Comparison of ENCODE assay signal across 8 cellular contexts in the genomic region with DNA sequence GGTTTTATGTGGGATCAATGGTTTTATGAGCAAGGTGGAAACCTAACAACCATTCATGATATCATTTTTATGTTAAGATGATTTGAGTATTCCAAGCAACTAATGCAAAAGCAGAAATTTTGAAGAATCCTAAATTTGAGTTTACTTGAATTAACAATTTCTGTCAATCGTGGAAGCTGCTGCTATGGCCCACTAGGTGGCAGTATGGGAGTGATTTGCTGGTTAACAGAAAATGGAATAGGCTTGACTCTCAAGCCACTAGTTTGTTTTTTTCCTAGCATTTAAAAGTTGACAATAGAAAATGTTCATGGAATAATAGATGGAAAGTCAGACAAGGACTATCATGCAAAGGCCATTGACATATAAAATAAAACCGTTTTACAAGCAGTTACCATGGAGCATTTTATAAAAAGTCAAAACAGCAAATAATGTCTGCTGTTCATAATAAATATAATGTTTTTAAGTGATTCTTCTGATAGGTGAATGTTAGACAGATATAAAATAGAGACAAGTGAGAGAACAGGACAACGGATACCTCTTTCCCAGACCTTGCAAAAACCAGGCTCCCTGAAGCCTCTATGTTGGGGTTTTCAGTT. TPM values are rescaled to one million over a fixed set of nuclear protein-coding genes. Genes with fewer than 3 reads are reported as not detected.
DNase-seq lines count a peak whose midpoint lies in the region; ATAC-seq and TF ChIP-seq lines count a peak whose summit lies in the region.

No MANE protein-coding gene starts in this region.

- H3K9me3 ChIP-seq in Panc1 (ENCODE audit: control insufficient read depth, insufficient read depth, low read depth, low read length) (no peaks in the 10 kb centered on the region), sigmoid colon (no peaks in the 10 kb centered on the region)

- DNase-seq in DMS53 treated with DMSO at 0.1 percent for 48 hours (lab: John Stamatoyannopoulos, UW; ENCODE audit: unreplicated experiment) (peak; percentile 16), Panc1 (ENCODE audit: low read depth, low spot score) (peak; percentile 8), head of caudate nucleus (peak; percentile 9 to 83 (median 56)), sigmoid colon (no peak), occipital lobe (lab: John Stamatoyannopoulos, UW) (no peak)
- DNase-seq in activated effector memory CD4-positive, alpha-beta T cell treated with anti-CD3 and anti-CD28 coated beads, Interleukin-2, amount 50 U/mL, for 16 hours = peak; percentile 82

- POLR2A ChIA-PET in Panc1 (lab: Charles Lee) = no interaction called here

- TF ChIP-seq POLR2A in sigmoid colon (IDR thresholded peaks at IDR 0.05) = no peak

- no peak overlapping the region for H3K27ac ChIP-seq in Panc1 (ENCODE audit: low read length)
- no peak overlapping the region for H3K27ac ChIP-seq in sigmoid colon

- no peak for TF ChIP-seq EP300 in sigmoid colon (IDR thresholded peaks at IDR 0.05)

- no peaks in the 10 kb centered on the region for H3K27me3 ChIP-seq in Panc1 (ENCODE audit: control insufficient read depth, insufficient read depth, low read length)
- no peaks in the 10 kb centered on the region for H3K27me3 ChIP-seq in sigmoid colon

- H3K4me1 ChIP-seq in Panc1 (ENCODE audit: control insufficient read depth, insufficient read depth, low read length) (no peaks in the 10 kb centered on the region), sigmoid colon (peaks cover 0 to 12% (median 0%) of the 10 kb centered on the region in 4 donors)

- no peaks in the 10 kb centered on the region for H3K36me3 ChIP-seq in Panc1 (ENCODE audit: control insufficient read depth, insufficient read depth, low read length)
- H3K36me3 ChIP-seq in sigmoid colon = no peaks in the 10 kb centered on the region

- ATAC-seq in HG02938 (IDR thresholded peaks at IDR 0.05; ENCODE audit: unreplicated experiment) (peak; percentile 56), Panc1 (peak; percentile 60; the same call in 1 of the 2 replicates), HG02840 (IDR thresholded peaks at IDR 0.05; ENCODE audit: low FRiP score, unreplicated experiment) (no peak)

- intact Hi-C loops in Panc1 (cut with micrococcal nuclease; ENCODE audit: unreplicated experiment) = loop anchor here (1.0 to 5.0 kb wide), 4 partner anchors 376 to 550 kb away; no protein-coding TSS in a partner anchor
- intact Hi-C loops in head of caudate nucleus (cut with DNase I) = loop anchor here (10.0 kb wide), 1 partner anchor 372 kb away; no protein-coding TSS in a partner anchor
- intact Hi-C loops in sigmoid colon (cut with DNase I) = loop anchor here (2.0 kb wide), 3 partner anchors 376 to 548 kb away; no protein-coding TSS in a partner anchor

- BruUV-seq in Panc1 (replicated peaks; lab: Mats Ljungman, UMichigan) = no TSS peak

- no peak overlapping the region for H3K4me3 ChIP-seq in Panc1 (ENCODE audit: low read depth in 2 of 2, low read length in 2 of 2)
- H3K4me3 ChIP-seq in sigmoid colon = no peak overlapping the region

- 8 to 14% methylated on average over 3 of the region's 3 CpGs for WGBS in sigmoid colon, 2 donors

- peak; percentile 86 for TF ChIP-seq CTCF in Panc1 (IDR thresholded peaks at IDR 0.05)
- peak; percentile 37 to 75 (median 66) for TF ChIP-seq CTCF in sigmoid colon (IDR thresholded peaks at IDR 0.05)

- in situ Hi-C loops in Panc1 (cut with HindIII; ENCODE audit: low pct_unique_long_range_greater_than_20kb, low sequenced_read_pairs) = no loop called here

- CTCF ChIA-PET in Panc1 (lab: Charles Lee) = no interaction called here

RNA-seq across cellular contexts. Expression of gene TMEM200A, which starts 43.0 kb away (rescaled TPM):
- 0.10 TPM for total RNA-seq in Panc1 (2021; ENCODE audit: unreplicated experiment)
- polyA plus RNA-seq in Panc1 (2012; ENCODE audit: insufficient read length) = not detected
- total RNA-seq in sigmoid colon = 1 to 10 TPM in 2 of 4 donors, under 1 TPM in 2; 0.71 to 4.4 (median 1.4) TPM
- polyA plus RNA-seq in sigmoid colon = 10 to 100 TPM in 1 of 3 donors, 1 to 10 TPM in 2; 5.3 to 10.2 (median 6.3) TPM
- total RNA-seq in occipital lobe = 34.0 TPM

Comparison
In these comparisons a context has a peak if more than half of its experiments do, and no peak if none do; other contexts are left out.
1. DNase-seq: peak in DMS53 treated with DMSO at 0.1 percent for 48 hours (single experiment), Panc1 (single experiment), activated effector memory CD4-positive, alpha-beta T cell treated with anti-CD3 and anti-CD28 coated beads, Interleukin-2, amount 50 U/mL, for 16 hours (single experiment) and head of caudate nucleus (42 of 42); none in sigmoid colon (single experiment) and occipital lobe (single experiment).